9 cellular contexts compared by ENCODE assay signal in genomic region chr7:116211913-116212596, GRCh38. TPM values are rescaled to one million over a fixed set of nuclear protein-coding genes. Genes with fewer than 3 reads are reported as not detected.
DNase-seq lines count a peak whose midpoint lies in the region; ATAC-seq and TF ChIP-seq lines count a peak whose summit lies in the region.
"Had no signal": no experiment of that assay in that cellular context is flagged by ENCODE, and none has a peak within 500 bp of the region (broad histone marks: within the 10 kb centered on the region; RNA-seq: fewer than 3 reads in every experiment).

No MANE protein-coding gene starts in this region.

- ATAC-seq in stimulated activated naive CD8-positive, alpha-beta T cell treated with anti-CD3 and anti-CD28 coated beads, Interleukin-15, Interleukin-2, amounts not matched to agents 100 U/mL and 50 U/mL, for 24 hours: no peak
- no peak for ATAC-seq in aorta (ENCODE audit: low FRiP score)
- no peak for ATAC-seq in HG03097 (IDR thresholded peaks at IDR 0.05; ENCODE audit: low FRiP score, unreplicated experiment)
- no peak for ATAC-seq in GM19463 (IDR thresholded peaks at IDR 0.05; ENCODE audit: unreplicated experiment)

- peaks cover 0 to 6% of the 10 kb centered on the region in 2 donors for H3K4me1 ChIP-seq in aorta (ENCODE audit: control insufficient read depth in 1 of 2, insufficient read depth in 2 of 2, low read length in 2 of 2)

- in situ Hi-C loops in astrocyte of the spinal cord (cut with HindIII; ENCODE audit: low sequenced_read_pairs): no loop called here

- H3K4me1 Mint-ChIP-seq in stimulated activated naive CD8-positive, alpha-beta T cell treated with anti-CD3 and anti-CD28 coated beads, Interleukin-15, Interleukin-2, amounts not matched to agents 100 ng/mL and 50 ng/mL, for 24 hours (ENCODE audit: low read depth): peaks cover 58% of the 10 kb centered on the region
- H3K4me1 Mint-ChIP-seq in mesothelial cell of epicardium: peaks cover 43% of the 10 kb centered on the region

- H3K4me3 ChIP-seq in astrocyte of the spinal cord (ENCODE audit: low read depth, low read length): peak overlapping the region; percentile 83
- H3K4me3 ChIP-seq in aorta (ENCODE audit: low read length in 2 of 2): peak overlapping the region; percentile 90 to 98

- 2 to 4% methylated on average over 7 of the region's 7 CpGs for WGBS in aorta, 2 donors

- H3K27me3 Mint-ChIP-seq in stimulated activated naive CD8-positive, alpha-beta T cell treated with anti-CD3 and anti-CD28 coated beads, Interleukin-15, Interleukin-2, amounts not matched to agents 100 ng/mL and 50 ng/mL, for 24 hours: no peaks in the 10 kb centered on the region
- no peaks in the 10 kb centered on the region for H3K27me3 Mint-ChIP-seq in mesothelial cell of epicardium (ENCODE audit: low read depth)

- peaks cover 19% of the 10 kb centered on the region for H3K36me3 Mint-ChIP-seq in stimulated activated naive CD8-positive, alpha-beta T cell treated with anti-CD3 and anti-CD28 coated beads, Interleukin-15, Interleukin-2, amounts not matched to agents 100 ng/mL and 50 ng/mL, for 24 hours (ENCODE audit: low read depth)
- H3K36me3 Mint-ChIP-seq in mesothelial cell of epicardium: no peaks in the 10 kb centered on the region

- no peaks in the 10 kb centered on the region for H3K36me3 ChIP-seq in aorta (ENCODE audit: control insufficient read depth in 1 of 2, insufficient read depth in 2 of 2, low read length in 1 of 2)

- no peaks in the 10 kb centered on the region for H3K27me3 ChIP-seq in aorta (ENCODE audit: control insufficient read depth in 1 of 2, insufficient read depth in 2 of 2, low read length in 1 of 2)

- intact Hi-C loops in aorta (cut with DNase I): loop anchor here in 1 of 2 donors (2.0 kb wide), 1 partner anchor 17 kb away; no protein-coding TSS in a partner anchor

- H3K4me3 Mint-ChIP-seq in stimulated activated naive CD8-positive, alpha-beta T cell treated with anti-CD3 and anti-CD28 coated beads, Interleukin-15, Interleukin-2, amounts not matched to agents 100 ng/mL and 50 ng/mL, for 24 hours: peak overlapping the region; percentile 98
- H3K4me3 Mint-ChIP-seq in mesothelial cell of epicardium: peak overlapping the region; percentile 94

- peak overlapping the region; percentile 78 to 90 for H3K27ac ChIP-seq in aorta (ENCODE audit: low read depth in 1 of 2, low read length in 2 of 2)

- H3K27ac Mint-ChIP-seq in stimulated activated naive CD8-positive, alpha-beta T cell treated with anti-CD3 and anti-CD28 coated beads, Interleukin-15, Interleukin-2, amounts not matched to agents 100 ng/mL and 50 ng/mL, for 24 hours: peak overlapping the region; percentile 97
- H3K27ac Mint-ChIP-seq in mesothelial cell of epicardium: peak overlapping the region; percentile 99

- H3K9me3 Mint-ChIP-seq in stimulated activated naive CD8-positive, alpha-beta T cell treated with anti-CD3 and anti-CD28 coated beads, Interleukin-15, Interleukin-2, amounts not matched to agents 100 ng/mL and 50 ng/mL, for 24 hours: no peaks in the 10 kb centered on the region
- no peaks in the 10 kb centered on the region for H3K9me3 Mint-ChIP-seq in mesothelial cell of epicardium

- TF ChIP-seq CTCF in astrocyte of the spinal cord (IDR thresholded peaks at IDR 0.05; ENCODE audit: low read depth, low read length): no peak
- TF ChIP-seq CTCF in mesothelial cell of epicardium (IDR thresholded peaks at IDR 0.05; ENCODE audit: unreplicated experiment): no peak

- DNase-seq in stimulated activated naive CD8-positive, alpha-beta T cell treated with anti-CD3 and anti-CD28 coated beads, Interleukin-15, Interleukin-2, amounts not matched to agents 100 U/mL and 50 U/mL, for 24 hours: no peak
- DNase-seq in astrocyte of the spinal cord (ENCODE audit: low read depth, low spot score) (no peak), mesothelial cell of epicardium (ENCODE audit: low spot score in 2 of 2, unreplicated experiment in 2 of 2) (no peak), aorta (no peak), NCI-H524 treated with DMSO at 0.1 percent for 48 hours (lab: John Stamatoyannopoulos, UW) (no peak)
- DNase-seq: Karpas-422 had no signal

- no peaks in the 10 kb centered on the region for H3K9me3 ChIP-seq in aorta (ENCODE audit: control insufficient read depth, low read length)

RNA-seq across cellular contexts. Expression of gene TES, which starts 1.7 kb away (rescaled TPM):
- total RNA-seq in mesothelial cell of epicardium: 131 to 146 TPM (median 137 TPM) in 3 replicates
- 100 to 1,000 TPM; 145 to 340 TPM for total RNA-seq in aorta
- 10 to 100 TPM; 73.6 to 82.6 TPM for polyA plus RNA-seq in aorta
